2 cellular contexts compared by ENCODE assay signal in the genomic region with DNA sequence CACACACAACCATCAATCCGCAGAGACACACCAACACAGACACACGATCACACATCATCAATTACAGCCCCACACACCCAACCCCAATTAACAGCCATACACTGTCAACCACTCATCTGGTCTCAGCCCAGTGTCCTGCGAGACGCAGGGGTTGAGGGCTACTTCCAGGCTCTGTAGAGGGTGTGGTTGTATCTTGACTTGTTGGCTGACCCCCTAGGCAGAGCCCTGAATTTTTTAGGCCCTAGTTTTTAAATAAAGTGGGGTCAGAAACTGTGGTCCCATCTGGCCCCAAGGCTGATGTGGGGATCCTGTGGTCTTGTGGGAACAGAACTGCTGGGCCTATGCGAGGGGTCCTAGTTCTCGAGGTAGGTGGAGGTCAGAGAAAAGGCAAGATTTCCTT.
TF ChIP-seq lines count a peak whose summit lies in the region.

No MANE protein-coding gene starts in this region.

TF ChIP-seq in HCT116, 20 proteins besides CTCF, POLR2A, EP300 and RAD21:
- TF ChIP-seq EZH2phosphoT487 (IDR thresholded peaks at IDR 0.05; ENCODE audit: borderline replicate concordance) (no peak), TCF7L2 (IDR thresholded peaks at IDR 0.05; ENCODE audit: borderline replicate concordance, extremely low read depth, insufficient read depth, insufficient read length) (no peak), FOSL1 (IDR thresholded peaks at IDR 0.05; ENCODE audit: low read depth) (no peak), JUND (IDR thresholded peaks at IDR 0.05) (no peak), EGR1 (IDR thresholded peaks at IDR 0.05; ENCODE audit: low read depth) (no peak)

TF ChIP-seq in K562, 482 proteins besides CTCF, POLR2A, EP300 and RAD21:
- TF ChIP-seq HDAC1 (IDR thresholded peaks at IDR 0.05) (0 out of 4 replicates have a peak, but pooled peaks of 1 of the 2 experiments have one; percentile 6), CTCFL (IDR thresholded peaks at IDR 0.05; ENCODE audit: borderline replicate concordance, insufficient read depth, low read depth, low read length, poor library complexity, severe bottlenecking) (no peak), CCAR2 (IDR thresholded peaks at IDR 0.05; ENCODE audit: low read depth, low read length) (0 out of 2 replicates have a peak, but pooled peaks have one; percentile 32)
